1 cellular context compared by ENCODE assay signal in the genomic region with DNA sequence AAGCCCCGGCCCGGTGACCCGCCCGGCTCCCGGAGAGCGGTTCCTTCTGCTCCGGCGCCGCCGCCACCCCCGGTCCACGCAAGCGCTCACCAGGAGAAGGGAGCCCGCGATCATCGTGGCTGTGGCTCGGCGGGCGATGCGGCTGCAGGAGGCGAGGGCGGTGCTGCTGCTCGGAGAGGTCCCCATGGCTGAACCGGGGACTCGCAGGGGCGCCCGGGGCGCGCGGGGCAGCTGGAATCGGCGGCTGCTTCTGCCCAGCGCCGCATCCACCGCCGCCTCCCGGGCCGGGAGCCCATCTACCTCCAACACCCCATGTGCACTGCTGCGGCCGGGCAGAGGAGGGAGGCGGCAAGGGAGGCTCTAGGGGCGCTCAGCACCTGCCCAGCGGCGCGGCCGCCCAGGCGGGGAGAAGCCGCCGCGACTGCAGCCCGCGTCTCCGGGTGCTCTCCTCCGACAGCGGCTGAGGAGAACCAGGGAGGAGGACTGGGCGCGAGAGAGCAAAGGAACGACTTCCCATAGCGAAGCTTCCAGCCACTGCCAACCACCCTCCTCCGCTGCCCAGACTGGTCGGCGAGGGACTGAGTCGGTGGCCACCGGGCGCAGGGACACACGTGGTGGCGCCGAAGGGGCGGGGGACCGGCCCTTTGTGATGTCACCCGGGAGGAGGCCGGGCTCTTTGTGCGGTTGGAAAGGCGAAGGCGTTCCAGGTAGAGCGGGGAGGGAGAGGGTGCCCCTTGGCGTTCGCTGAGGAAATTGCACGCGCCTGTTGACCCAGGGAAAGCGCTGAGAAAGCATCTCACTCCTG.
TF ChIP-seq lines count a peak whose summit lies in the region.

TSS of gene TNFRSF21 (minus strand) at position 580 of the 805 bp plus-strand sequence. CDS start at position 186, 394 bp downstream.

TF ChIP-seq in GM23338, 12 proteins besides CTCF, POLR2A, EP300 and RAD21 (continued from another document):
- TF ChIP-seq, protein P1, sequence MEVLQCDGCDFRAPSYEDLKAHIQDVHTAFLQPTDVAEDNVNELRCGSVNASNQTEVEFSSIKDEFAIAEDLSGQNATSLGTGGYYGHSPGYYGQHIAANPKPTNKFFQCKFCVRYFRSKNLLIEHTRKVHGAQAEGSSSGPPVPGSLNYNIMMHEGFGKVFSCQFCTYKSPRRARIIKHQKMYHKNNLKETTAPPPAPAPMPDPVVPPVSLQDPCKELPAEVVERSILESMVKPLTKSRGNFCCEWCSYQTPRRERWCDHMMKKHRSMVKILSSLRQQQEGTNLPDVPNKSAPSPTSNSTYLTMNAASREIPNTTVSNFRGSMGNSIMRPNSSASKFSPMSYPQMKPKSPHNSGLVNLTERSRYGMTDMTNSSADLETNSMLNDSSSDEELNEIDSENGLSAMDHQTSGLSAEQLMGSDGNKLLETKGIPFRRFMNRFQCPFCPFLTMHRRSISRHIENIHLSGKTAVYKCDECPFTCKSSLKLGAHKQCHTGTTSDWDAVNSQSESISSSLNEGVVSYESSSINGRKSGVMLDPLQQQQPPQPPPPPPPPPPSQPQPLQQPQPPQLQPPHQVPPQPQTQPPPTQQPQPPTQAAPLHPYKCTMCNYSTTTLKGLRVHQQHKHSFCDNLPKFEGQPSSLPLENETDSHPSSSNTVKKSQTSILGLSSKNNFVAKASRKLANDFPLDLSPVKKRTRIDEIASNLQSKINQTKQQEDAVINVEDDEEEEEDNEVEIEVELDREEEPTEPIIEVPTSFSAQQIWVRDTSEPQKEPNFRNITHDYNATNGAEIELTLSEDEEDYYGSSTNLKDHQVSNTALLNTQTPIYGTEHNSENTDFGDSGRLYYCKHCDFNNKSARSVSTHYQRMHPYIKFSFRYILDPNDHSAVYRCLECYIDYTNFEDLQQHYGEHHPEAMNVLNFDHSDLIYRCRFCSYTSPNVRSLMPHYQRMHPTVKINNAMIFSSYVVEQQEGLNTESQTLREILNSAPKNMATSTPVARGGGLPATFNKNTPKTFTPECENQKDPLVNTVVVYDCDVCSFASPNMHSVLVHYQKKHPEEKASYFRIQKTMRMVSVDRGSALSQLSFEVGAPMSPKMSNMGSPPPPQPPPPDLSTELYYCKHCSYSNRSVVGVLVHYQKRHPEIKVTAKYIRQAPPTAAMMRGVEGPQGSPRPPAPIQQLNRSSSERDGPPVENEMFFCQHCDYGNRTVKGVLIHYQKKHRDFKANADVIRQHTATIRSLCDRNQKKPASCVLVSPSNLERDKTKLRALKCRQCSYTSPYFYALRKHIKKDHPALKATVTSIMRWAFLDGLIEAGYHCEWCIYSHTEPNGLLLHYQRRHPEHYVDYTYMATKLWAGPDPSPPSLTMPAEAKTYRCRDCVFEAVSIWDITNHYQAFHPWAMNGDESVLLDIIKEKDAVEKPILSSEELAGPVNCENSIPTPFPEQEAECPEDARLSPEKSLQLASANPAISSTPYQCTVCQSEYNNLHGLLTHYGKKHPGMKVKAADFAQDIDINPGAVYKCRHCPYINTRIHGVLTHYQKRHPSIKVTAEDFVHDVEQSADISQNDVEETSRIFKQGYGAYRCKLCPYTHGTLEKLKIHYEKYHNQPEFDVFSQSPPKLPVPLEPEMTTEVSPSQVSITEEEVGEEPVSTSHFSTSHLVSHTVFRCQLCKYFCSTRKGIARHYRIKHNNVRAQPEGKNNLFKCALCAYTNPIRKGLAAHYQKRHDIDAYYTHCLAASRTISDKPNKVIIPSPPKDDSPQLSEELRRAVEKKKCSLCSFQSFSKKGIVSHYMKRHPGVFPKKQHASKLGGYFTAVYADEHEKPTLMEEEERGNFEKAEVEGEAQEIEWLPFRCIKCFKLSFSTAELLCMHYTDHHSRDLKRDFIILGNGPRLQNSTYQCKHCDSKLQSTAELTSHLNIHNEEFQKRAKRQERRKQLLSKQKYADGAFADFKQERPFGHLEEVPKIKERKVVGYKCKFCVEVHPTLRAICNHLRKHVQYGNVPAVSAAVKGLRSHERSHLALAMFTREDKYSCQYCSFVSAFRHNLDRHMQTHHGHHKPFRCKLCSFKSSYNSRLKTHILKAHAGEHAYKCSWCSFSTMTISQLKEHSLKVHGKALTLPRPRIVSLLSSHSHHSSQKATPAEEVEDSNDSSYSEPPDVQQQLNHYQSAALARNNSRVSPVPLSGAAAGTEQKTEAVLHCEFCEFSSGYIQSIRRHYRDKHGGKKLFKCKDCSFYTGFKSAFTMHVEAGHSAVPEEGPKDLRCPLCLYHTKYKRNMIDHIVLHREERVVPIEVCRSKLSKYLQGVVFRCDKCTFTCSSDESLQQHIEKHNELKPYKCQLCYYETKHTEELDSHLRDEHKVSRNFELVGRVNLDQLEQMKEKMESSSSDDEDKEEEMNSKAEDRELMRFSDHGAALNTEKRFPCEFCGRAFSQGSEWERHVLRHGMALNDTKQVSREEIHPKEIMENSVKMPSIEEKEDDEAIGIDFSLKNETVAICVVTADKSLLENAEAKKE (CRISPR knock-in tag; IDR thresholded peaks at IDR 0.05), result no peak
- no peak for TF ChIP-seq STAT1 (IDR thresholded peaks at IDR 0.05; ENCODE audit: unreplicated experiment)
- TF ChIP-seq ZNF331 (CRISPR knock-in tag; IDR thresholded peaks at IDR 0.05; ENCODE audit: low read depth), result no peak
TF ChIP-seq in GM23338: peak in this region for 2.
